Comparison of ENCODE assay signal across 9 cellular contexts in genomic region chr16:49350265-49351103, GRCh38. TPM values are rescaled to one million over a fixed set of nuclear protein-coding genes. Genes with fewer than 3 reads are reported as not detected.
DNase-seq lines count a peak whose midpoint lies in the region; ATAC-seq and TF ChIP-seq lines count a peak whose summit lies in the region.
"Had no signal": no experiment of that assay in that cellular context is flagged by ENCODE, and none has a peak within 500 bp of the region (broad histone marks: within the 10 kb centered on the region; RNA-seq: fewer than 3 reads in every experiment).

No MANE protein-coding gene starts in this region.

- peak; percentile 11 for DNase-seq in GM04504 (ENCODE audit: low read depth)
- peak; percentile 12 to 43 for DNase-seq in SHP77 (lab: John Stamatoyannopoulos, UW)
- peak in 1 of 2 donors; percentile 69 for DNase-seq in ascending aorta (ENCODE audit: low spot score in 2 of 2)
- peak; percentile 68 for DNase-seq in hepatocyte (ENCODE audit: low spot score)
- peak; percentile 8 for DNase-seq in skeletal muscle cell (ENCODE audit: low read depth)

- H3K4me1 ChIP-seq in ascending aorta (no peaks in the 10 kb centered on the region), hepatocyte (ENCODE audit: insufficient read depth) (no peaks in the 10 kb centered on the region)

- no peaks in the 10 kb centered on the region for H3K27me3 ChIP-seq in ascending aorta
- peaks cover 18% of the 10 kb centered on the region for H3K27me3 ChIP-seq in hepatocyte

- TF ChIP-seq CTCF in ascending aorta (IDR thresholded peaks at IDR 0.05) (peak; percentile 34 to 65 (median 55)), hepatocyte (IDR thresholded peaks at IDR 0.05; ENCODE audit: poor library complexity) (peak; percentile 92)

- H3K9me3 ChIP-seq in ascending aorta (no peaks in the 10 kb centered on the region), hepatocyte (ENCODE audit: low read depth) (no peaks in the 10 kb centered on the region)

- no peak overlapping the region for H3K4me2 ChIP-seq in hepatocyte

- H3K27ac ChIP-seq in ascending aorta, result no peak overlapping the region
- no peak overlapping the region for H3K27ac ChIP-seq in hepatocyte

- intact Hi-C loops in ascending aorta (cut with DNase I), result loop anchor here (10.0 kb wide), 1 partner anchor 666 kb away; no protein-coding TSS in a partner anchor

- H2AFZ ChIP-seq in hepatocyte, result no peak overlapping the region

- H3K36me3 ChIP-seq in ascending aorta, result no peaks in the 10 kb centered on the region
- H3K36me3 ChIP-seq in hepatocyte (replicated peaks; ENCODE audit: insufficient read depth, low read depth), result no peaks in the 10 kb centered on the region

- H3K79me2 ChIP-seq in hepatocyte, result no peaks in the 10 kb centered on the region

- no peaks in the 10 kb centered on the region for H4K20me1 ChIP-seq in hepatocyte (ENCODE audit: insufficient read depth, poor library complexity, severe bottlenecking)

- H3K4me3 ChIP-seq in ascending aorta, result no peak overlapping the region
- H3K4me3 ChIP-seq in hepatocyte, result no peak overlapping the region
- H3K4me3 ChIP-seq in skeletal muscle cell (ENCODE audit: low read depth, low read length), result no peak overlapping the region

- no peaks in the 10 kb centered on the region for H3K9me2 ChIP-seq in hepatocyte (replicated peaks; ENCODE audit: insufficient read depth)

- ATAC-seq in HG03159 (IDR thresholded peaks at IDR 0.05; ENCODE audit: unreplicated experiment), result peak; percentile 78
- ATAC-seq in HG03045 (IDR thresholded peaks at IDR 0.05; ENCODE audit: unreplicated experiment), result no peak
- ATAC-seq in HG03457 (IDR thresholded peaks at IDR 0.05; ENCODE audit: unreplicated experiment), result no peak

- WGBS in hepatocyte (ENCODE audit: low lambda C conversion rate, missing lambda C conversion rate), result 42% methylated on average over 25 of the region's 25 CpGs

RNA-seq across cellular contexts. Expression of gene C16orf78, which starts 23.1 kb away (rescaled TPM):
- not detected for total RNA-seq in ascending aorta
- not detected in 2 replicates for total RNA-seq in hepatocyte
- not detected in 2 replicates for polyA plus RNA-seq in hepatocyte
- polyA plus RNA-seq: thymus had no signal
